ENCODE assay signal across 21 cellular contexts in genomic region chr2:349390-349789, GRCh38.
"Had no signal": no experiment of that assay in that cellular context is flagged by ENCODE, and none has a peak within 500 bp of the region (broad histone marks: within the 10 kb centered on the region; RNA-seq: fewer than 3 reads in every experiment).

No MANE protein-coding gene starts in this region.

- H3K4me1 ChIP-seq: esophagus muscularis mucosa, gastroesophageal sphincter, left ventricle myocardium inferior, lower lobe of right lung, neural progenitor cell, pancreas had no signal

- H3K36me3 Mint-ChIP-seq: natural killer cell treated with Interleukin-12 subunit alpha and Interleukin-12 subunit beta and Interleukin-15 and Interleukin-18, amount 100 ng/mL, for 72 hours; neural progenitor cell had no signal

- H2AFZ ChIP-seq: neural progenitor cell had no signal

- FAIRE-seq: pancreas had no signal

- H3K4me2 ChIP-seq: neural progenitor cell, smooth muscle cell had no signal

- H3K4me3 Mint-ChIP-seq: natural killer cell treated with Interleukin-12 subunit alpha and Interleukin-12 subunit beta and Interleukin-15 and Interleukin-18, amount 100 ng/mL, for 72 hours; neural progenitor cell had no signal

- ATAC-seq: gastroesophageal sphincter; lower lobe of right lung; natural killer cell treated with Interleukin-12 subunit alpha and Interleukin-12 subunit beta and Interleukin-15 and Interleukin-18, amount 100 ng/mL, for 72 hours; pancreas; right cardiac atrium had no signal

- H3K36me3 ChIP-seq: esophagus muscularis mucosa, gastroesophageal sphincter, left ventricle myocardium inferior, lower lobe of right lung, neural progenitor cell, pancreas had no signal

- H3K9me3 ChIP-seq: esophagus muscularis mucosa, gastroesophageal sphincter, left ventricle myocardium inferior, lower lobe of right lung, pancreas had no signal

- DNase-seq: effector memory CD4-positive, alpha-beta T cell; foreskin fibroblast; glutamatergic neuron; islet precursor cell; left ventricle myocardium inferior; lower lobe of right lung; mesenchymal stem cell; midbrain; nucleus accumbens; pancreas; right cardiac atrium; stimulated activated CD4-positive, alpha-beta T cell treated with anti-CD3 and anti-CD28 coated beads, Interleukin-2, amount 100 ng/mL, for 48 hours; stimulated activated naive CD4-positive, alpha-beta T cell treated with Interleukin-2 at 50 U/mL for 16 hours; trophoblast cell had no signal

- H3K27ac ChIP-seq: epithelial cell of prostate, esophagus muscularis mucosa, gastroesophageal sphincter, left ventricle myocardium inferior, lower lobe of right lung, neural progenitor cell, pancreas had no signal

- H3K27ac Mint-ChIP-seq: natural killer cell treated with Interleukin-12 subunit alpha and Interleukin-12 subunit beta and Interleukin-15 and Interleukin-18, amount 100 ng/mL, for 72 hours; neural progenitor cell; progenitor cell of endocrine pancreas had no signal

- H3K9me3 Mint-ChIP-seq: natural killer cell treated with Interleukin-12 subunit alpha and Interleukin-12 subunit beta and Interleukin-15 and Interleukin-18, amount 100 ng/mL, for 72 hours; neural progenitor cell had no signal

- H3K9ac ChIP-seq: neural progenitor cell had no signal

- H3K4me3 ChIP-seq: esophagus muscularis mucosa, gastroesophageal sphincter, left ventricle myocardium inferior, lower lobe of right lung, neural progenitor cell, pancreas, smooth muscle cell had no signal
